Comparison of ENCODE assay signal across 15 cellular contexts in the genomic region with DNA sequence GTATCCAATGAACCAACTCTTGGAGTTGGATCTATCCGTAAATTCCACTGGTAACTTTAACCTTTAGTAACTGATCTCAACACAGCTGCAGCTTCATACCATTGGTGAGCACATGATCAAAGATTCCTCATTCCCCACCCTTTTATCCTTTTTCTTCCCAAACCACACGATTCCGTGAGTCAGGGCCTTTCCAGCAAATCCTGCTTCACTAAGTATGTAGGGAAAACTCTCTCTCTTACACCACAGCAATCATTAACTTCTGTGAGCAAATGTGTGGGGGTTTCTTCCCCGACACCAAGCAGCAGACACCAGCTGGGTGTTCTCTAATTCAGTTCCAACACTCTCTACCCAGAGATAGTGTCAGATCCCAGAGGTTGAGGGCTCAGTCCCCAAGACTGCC. TPM values are rescaled to one million over a fixed set of nuclear protein-coding genes. Genes with fewer than 3 reads are reported as not detected.
DNase-seq lines count a peak whose midpoint lies in the region; ATAC-seq, FAIRE-seq and TF ChIP-seq lines count a peak whose summit lies in the region.
"Had no signal": no experiment of that assay in that cellular context is flagged by ENCODE, and none has a peak within 500 bp of the region (broad histone marks: within the 10 kb centered on the region; RNA-seq: fewer than 3 reads in every experiment).

No MANE protein-coding gene starts in this region.

- no peak for FAIRE-seq in GM12878 (lab: Jason Lieb, UNC)
- FAIRE-seq: A549 had no signal

- no peak overlapping the region for H3K27ac ChIP-seq in GM12878 (ENCODE audit: control insufficient read depth, insufficient read depth)
- peak overlapping the region; percentile 61 to 72 for H3K27ac ChIP-seq in liver (ENCODE audit: low read depth in 1 of 2, low read length in 2 of 2)
- H3K27ac ChIP-seq in GM23338 (ENCODE audit: low read depth) = no peak overlapping the region
- H3K27ac ChIP-seq: A549 had no signal

- H3K9ac ChIP-seq in GM12878 (ENCODE audit: control insufficient read depth, insufficient read depth, low read length) (no peak overlapping the region), liver (ENCODE audit: low read depth in 1 of 2, low read length in 2 of 2) (peak overlapping the region in 1 of 2 donors; percentile 5)

- no peak for TF ChIP-seq RAD21 in GM12878 (IDR thresholded peaks at IDR 0.05; ENCODE audit: insufficient read depth, low read depth, low read length)
- TF ChIP-seq RAD21 in liver (IDR thresholded peaks at IDR 0.05) = peak; percentile 28 to 39

- H3K9me3 ChIP-seq in GM12878 (replicated peaks; ENCODE audit: control insufficient read depth, insufficient read depth, low read length) (no peaks in the 10 kb centered on the region), liver (ENCODE audit: control insufficient read depth in 4 of 4, low read length in 3 of 4) (no peaks in the 10 kb centered on the region)
- H3K9me3 ChIP-seq: A549, ovary had no signal

- peak overlapping the region; percentile 12 for H3K27ac Mint-ChIP-seq in activated naive CD4-positive, alpha-beta T cell treated with anti-CD3 and anti-CD28 coated beads, Interleukin-2, amount 10 ng/mL, durations not matched to agents 7 days and 5 days
- no peak overlapping the region for H3K27ac Mint-ChIP-seq in activated naive CD4-positive, alpha-beta T cell treated with anti-CD3 and anti-CD28 coated beads for 36 hours
- no peak overlapping the region for H3K27ac Mint-ChIP-seq in GM23338
- H3K27ac Mint-ChIP-seq: activated B cell treated with CpG ODN at 0.5 μM for 24 hours had no signal

- POLR2A ChIA-PET in GM12878 (lab: Charles Lee) = no interaction called here

- H3K79me2 ChIP-seq in GM12878 (ENCODE audit: control insufficient read depth, insufficient read depth, low read length) (no peaks in the 10 kb centered on the region), GM23338 (replicated peaks; ENCODE audit: insufficient read depth) (no peaks in the 10 kb centered on the region)

- H3K4me1 Mint-ChIP-seq in activated naive CD4-positive, alpha-beta T cell treated with anti-CD3 and anti-CD28 coated beads, Interleukin-2, amount 10 ng/mL, durations not matched to agents 7 days and 5 days = no peaks in the 10 kb centered on the region
- peaks cover 8% of the 10 kb centered on the region for H3K4me1 Mint-ChIP-seq in activated naive CD4-positive, alpha-beta T cell treated with anti-CD3 and anti-CD28 coated beads for 36 hours (ENCODE audit: low read depth)
- no peaks in the 10 kb centered on the region; the same call in 2 of the 3 replicates for H3K4me1 Mint-ChIP-seq in GM23338

- TSS peak; percentile 36 for BruUV-seq in GM12878 (replicated peaks; lab: Mats Ljungman, UMichigan)

- SMC1A ChIA-PET in GM12878 (lab: Charles Lee; ENCODE audit: uncharacterized antibody, unreplicated experiment) = interaction anchor here (0.7 to 1.0 kb wide), 2 partner anchors 9 to 652 kb away, joined by 3 to 5 read pairs; no protein-coding TSS in a partner anchor

- peaks cover 18% of the 10 kb centered on the region for H3K4me1 ChIP-seq in GM12878 (ENCODE audit: control insufficient read depth, insufficient read depth, low read length)
- H3K4me1 ChIP-seq in liver (ENCODE audit: control insufficient read depth in 4 of 4, insufficient read depth in 4 of 4, low read length in 3 of 4) = peaks cover 8 to 30% (median 18%) of the 10 kb centered on the region in 4 donors
- no peaks in the 10 kb centered on the region for H3K4me1 ChIP-seq in GM23338 (ENCODE audit: insufficient read depth)
- H3K4me1 ChIP-seq: A549 had no signal

- no peak overlapping the region for H3K4me3 Mint-ChIP-seq in activated naive CD4-positive, alpha-beta T cell treated with anti-CD3 and anti-CD28 coated beads, Interleukin-2, amount 10 ng/mL, durations not matched to agents 7 days and 5 days
- no peak overlapping the region for H3K4me3 Mint-ChIP-seq in activated naive CD4-positive, alpha-beta T cell treated with anti-CD3 and anti-CD28 coated beads for 36 hours
- H3K4me3 Mint-ChIP-seq in GM23338 = no peak overlapping the region
- H3K4me3 Mint-ChIP-seq: activated B cell treated with CpG ODN at 0.5 μM for 24 hours had no signal

- CTCF ChIA-PET in activated naive CD4-positive, alpha-beta T cell treated with anti-CD3 and anti-CD28 coated beads, Interleukin-2, amount 10 ng/mL, durations not matched to agents 7 days and 5 days (lab: Charles Lee) = no interaction called here
- CTCF ChIA-PET in activated naive CD4-positive, alpha-beta T cell treated with anti-CD3 and anti-CD28 coated beads for 36 hours (lab: Charles Lee) = interaction anchor here (0.6 to 0.8 kb wide), 2 partner anchors 57 to 135 kb away, joined by 3 read pairs; no protein-coding TSS in a partner anchor
- CTCF ChIA-PET in GM12878 (lab: Yijun Ruan, JAX) = interaction anchor here (1.5 kb wide), 1 partner anchor 11 kb away, joined by 4 read pairs; no protein-coding TSS in a partner anchor

- H3K36me3 ChIP-seq in GM12878 (ENCODE audit: control insufficient read depth in 2 of 2, insufficient read depth in 2 of 2, low read length in 1 of 2) (peaks cover 2 to 42% of the 10 kb centered on the region in 2 experiments), liver (ENCODE audit: control insufficient read depth in 4 of 4, insufficient read depth in 3 of 4, low read depth in 1 of 4, low read length in 3 of 4) (peaks cover 5 to 37% (median 19%) of the 10 kb centered on the region in 4 donors), GM23338 (ENCODE audit: insufficient read depth) (peaks cover 74% of the 10 kb centered on the region)
- H3K36me3 ChIP-seq: ovary had no signal

- TF ChIP-seq CTCF in GM12878 (IDR thresholded peaks at IDR 0.05 in 2 of 3, conservative IDR thresholded peaks at IDR 0.05 in 1 of 3; ENCODE audit: control insufficient read depth in 2 of 3, extremely low read depth in 1 of 3, insufficient read depth in 1 of 3, low read depth in 3 of 3, low read length in 3 of 3) = no peak
- TF ChIP-seq CTCF in liver (IDR thresholded peaks at IDR 0.05; ENCODE audit: low read depth, low read length, missing input control) = no peak
- TF ChIP-seq CTCF in GM23338 (conservative IDR thresholded peaks at IDR 0.05; ENCODE audit: low read depth in 2 of 2) = no peak

- H2AFZ ChIP-seq in GM12878 (ENCODE audit: control insufficient read depth, low read depth, low read length) (no peak overlapping the region), GM23338 (no peak overlapping the region)

- intact Hi-C loops in activated naive CD4-positive, alpha-beta T cell treated with anti-CD3 and anti-CD28 coated beads for 36 hours (cut with micrococcal nuclease) = no loop called here
- intact Hi-C loops in GM12878 (cut with micrococcal nuclease; ENCODE audit: unreplicated experiment) = loop anchor here (5.0 kb wide), 1 partner anchor 136 kb away; no protein-coding TSS in a partner anchor

- no peaks in the 10 kb centered on the region for H3K9me3 Mint-ChIP-seq in activated naive CD4-positive, alpha-beta T cell treated with anti-CD3 and anti-CD28 coated beads, Interleukin-2, amount 10 ng/mL, durations not matched to agents 7 days and 5 days
- no peaks in the 10 kb centered on the region for H3K9me3 Mint-ChIP-seq in activated naive CD4-positive, alpha-beta T cell treated with anti-CD3 and anti-CD28 coated beads for 36 hours
- H3K9me3 Mint-ChIP-seq in GM23338 = no peaks in the 10 kb centered on the region
- H3K9me3 Mint-ChIP-seq: activated B cell treated with CpG ODN at 0.5 μM for 24 hours had no signal

- no peak for DNase-seq in activated naive CD4-positive, alpha-beta T cell treated with anti-CD3 and anti-CD28 coated beads, Interleukin-2, amount 10 ng/mL, durations not matched to agents 7 days and 5 days
- DNase-seq in activated naive CD4-positive, alpha-beta T cell treated with anti-CD3 and anti-CD28 coated beads for 36 hours = no peak
- no peak for DNase-seq in GM12878 (ENCODE audit: low read depth, low spot score)
- no peak for DNase-seq in NCI-H2196 (lab: John Stamatoyannopoulos, UW; ENCODE audit: unreplicated experiment)
- DNase-seq in NCI-H146 (lab: John Stamatoyannopoulos, UW) = no peak
- DNase-seq in GM23338 (ENCODE audit: low spot score) = no peak
- DNase-seq: activated B cell treated with CpG ODN at 0.5 μM for 24 hours, caudate nucleus, DMS53, left colon, NCI-H1417 treated with DMSO at 0.1 percent for 48 hours had no signal

- in situ Hi-C loops in GM12878 (cut with MboI) = no loop called here

- H3F3A ChIP-seq in GM23338 (replicated peaks; ENCODE audit: low read depth) = no peaks in the 10 kb centered on the region

- no peak overlapping the region for H3K4me2 ChIP-seq in GM12878 (ENCODE audit: control insufficient read depth, insufficient read depth)
- no peak overlapping the region for H3K4me2 ChIP-seq in GM23338
- H3K4me2 ChIP-seq: A549 had no signal

- H4K20me1 ChIP-seq in GM12878 (ENCODE audit: control insufficient read depth, insufficient read depth) (no peaks in the 10 kb centered on the region), GM23338 (replicated peaks; ENCODE audit: insufficient read depth) (peaks cover 11% of the 10 kb centered on the region)

- no peak for TF ChIP-seq POLR2A in GM12878 (IDR thresholded peaks at IDR 0.05; ENCODE audit: low read depth, low read length)

- RAD21 ChIA-PET in GM12878 (lab: Charles Lee; ENCODE audit: unreplicated experiment) = no interaction called here

- no peaks in the 10 kb centered on the region for H3K9me2 ChIP-seq in GM23338 (ENCODE audit: insufficient read depth)

- H3K27me3 ChIP-seq in GM12878 (replicated peaks in 1 of 2; ENCODE audit: control insufficient read depth in 2 of 2, insufficient read depth in 2 of 2, low read length in 1 of 2) (no peaks in the 10 kb centered on the region), liver (ENCODE audit: control insufficient read depth in 4 of 4, insufficient read depth in 4 of 4, low read length in 3 of 4) (no peaks in the 10 kb centered on the region), GM23338 (ENCODE audit: insufficient read depth) (no peaks in the 10 kb centered on the region)
- H3K27me3 ChIP-seq: ovary had no signal

- H3K27me3 Mint-ChIP-seq in activated naive CD4-positive, alpha-beta T cell treated with anti-CD3 and anti-CD28 coated beads, Interleukin-2, amount 10 ng/mL, durations not matched to agents 7 days and 5 days = no peaks in the 10 kb centered on the region
- H3K27me3 Mint-ChIP-seq in activated naive CD4-positive, alpha-beta T cell treated with anti-CD3 and anti-CD28 coated beads for 36 hours (ENCODE audit: low read depth) = no peaks in the 10 kb centered on the region
- peaks cover 4% of the 10 kb centered on the region for H3K27me3 Mint-ChIP-seq in GM23338 (ENCODE audit: insufficient read depth, low read depth, poor library complexity)
- H3K27me3 Mint-ChIP-seq: activated B cell treated with CpG ODN at 0.5 μM for 24 hours had no signal

- peaks cover 56% of the 10 kb centered on the region for H3K36me3 Mint-ChIP-seq in activated naive CD4-positive, alpha-beta T cell treated with anti-CD3 and anti-CD28 coated beads, Interleukin-2, amount 10 ng/mL, durations not matched to agents 7 days and 5 days
- H3K36me3 Mint-ChIP-seq in activated naive CD4-positive, alpha-beta T cell treated with anti-CD3 and anti-CD28 coated beads for 36 hours (ENCODE audit: low read depth) = peaks cover 41% of the 10 kb centered on the region
- peaks cover 81% of the 10 kb centered on the region for H3K36me3 Mint-ChIP-seq in GM23338 (ENCODE audit: low read depth)

- H3K4me3 ChIP-seq in GM12878 = no peak overlapping the region
- no peak overlapping the region for H3K4me3 ChIP-seq in liver (ENCODE audit: low read depth in 1 of 3, low read length in 3 of 3)
- no peak overlapping the region for H3K4me3 ChIP-seq in GM23338
- H3K4me3 ChIP-seq: A549, ovary had no signal

- no peak for TF ChIP-seq EP300 in GM12878 (IDR thresholded peaks at IDR 0.05; ENCODE audit: borderline replicate concordance in 1 of 2, control insufficient read depth in 1 of 2, low read depth in 2 of 2, low read length in 2 of 2)

- 98% methylated on average over 4 of the region's 4 CpGs for WGBS in GM12878 (ENCODE audit: insufficient coverage, insufficient replicate concordance, low lambda C conversion rate, missing lambda C conversion rate)
- 38% methylated on average over 4 of the region's 4 CpGs for WGBS in liver

- ATAC-seq in GM12878 (no peak), HG03097 (IDR thresholded peaks at IDR 0.05; ENCODE audit: low FRiP score, unreplicated experiment) (no peak), GM23338 (no peak)
- ATAC-seq: left colon had no signal

RNA-seq across cellular contexts. Expression of a gene that starts 23.5 kb away (rescaled TPM):
- 10 to 100 TPM; 90.1 to 92.0 TPM for total RNA-seq in activated naive CD4-positive, alpha-beta T cell treated with anti-CD3 and anti-CD28 coated beads for 36 hours
- total RNA-seq in GM12878 (2013; cell fraction: nucleolus; rRNA removed) = 502 and 522 TPM in 2 replicates
- total RNA-seq in GM12878 (2014; rRNA removed) (117 and 145 TPM in 2 replicates), GM12878 (2014; rRNA removed; fragmentation: Illumina TruSeq; extraction: Trizol) (58.9 and 59.8 TPM in 2 replicates), GM12878 (2021) (88.8 and 92.8 TPM in 2 replicates), liver (10 to 100 TPM; 51.7 to 78.1 TPM)
- polyA plus RNA-seq in GM12878 (2011; ENCODE audit: low read depth) = 85.1 TPM
- polyA plus RNA-seq in GM12878 (2011; rRNA removed) (134 and 180 TPM in 2 replicates), GM12878 (2014; fragmentation: Illumina TruSeq; extraction: Trizol) (56.9 and 73.2 TPM in 2 replicates), GM12878 (2014; fragmentation: Nextera tagmentation; extraction: Ambion mirVana) (10 to 100 TPM; 90.6 to 90.7 TPM), GM12878 (2014; rRNA removed) (58.4 and 65.5 TPM in 2 replicates), GM12878 (2016; fragmentation: Nextera tagmentation; extraction: Ambion mirVana) (10 to 100 TPM; 76.9 to 86.4 TPM), liver (10 to 100 TPM; 27.3 to 50.0 TPM), GM23338 (2016; fragmentation: Nextera tagmentation; extraction: Ambion mirVana) (135 and 136 TPM in 2 replicates)
- polyA plus RNA-seq in GM12878 (2011; cell fraction: cytosol; rRNA removed) = 57.9 and 70.0 TPM in 2 replicates
- 110 and 124 TPM in 2 replicates for polyA plus RNA-seq in GM12878 (2011; cell fraction: nucleus; rRNA removed)
- polyA plus RNA-seq in GM12878 (2012) = 98.3 and 108 TPM in 2 replicates
- 139 and 161 TPM in 2 replicates for polyA minus RNA-seq in GM12878 (2011; rRNA and poly(A)+ RNA removed)
- polyA minus RNA-seq in GM12878 (2011; cell fraction: cytosol; rRNA and poly(A)+ RNA removed) = 40.2 and 47.3 TPM in 2 replicates
- 111 and 131 TPM in 2 replicates for polyA minus RNA-seq in GM12878 (2011; cell fraction: nucleus; rRNA and poly(A)+ RNA removed)
- 119 and 124 TPM in 2 replicates for total RNA-seq in GM23338 (2014; rRNA removed; shearing (Covaris generic))

RNA-seq across cellular contexts. Expression of a gene that starts 24.1 kb away (rescaled TPM):
- total RNA-seq in activated naive CD4-positive, alpha-beta T cell treated with anti-CD3 and anti-CD28 coated beads for 36 hours = 10 to 100 TPM; 15.4 to 15.7 TPM
- total RNA-seq in GM12878 (2013; cell fraction: nucleolus; rRNA removed) = 49.7 and 61.2 TPM in 2 replicates
- total RNA-seq in GM12878 (2014; rRNA removed) (53.3 and 58.1 TPM in 2 replicates), GM12878 (2014; rRNA removed; fragmentation: Illumina TruSeq; extraction: Trizol) (54.8 and 54.9 TPM in 2 replicates), GM12878 (2021) (31.5 and 31.8 TPM in 2 replicates), liver (10 to 100 TPM; 10.3 to 16.6 TPM)
- polyA plus RNA-seq in GM12878 (2011; ENCODE audit: low read depth) = 22.7 TPM
- polyA plus RNA-seq in GM12878 (2011; rRNA removed) (65.1 and 65.9 TPM in 2 replicates), GM12878 (2014; fragmentation: Illumina TruSeq; extraction: Trizol) (51.5 and 60.6 TPM in 2 replicates), GM12878 (2014; fragmentation: Nextera tagmentation; extraction: Ambion mirVana) (10 to 100 TPM; 12.4 to 19.5 TPM), GM12878 (2014; rRNA removed) (27.7 and 34.1 TPM in 2 replicates), GM12878 (2016; fragmentation: Nextera tagmentation; extraction: Ambion mirVana) (10 to 100 TPM; 38.7 to 43.9 TPM), liver (1 to 10 TPM; 4.6 to 6.3 TPM), GM23338 (2016; fragmentation: Nextera tagmentation; extraction: Ambion mirVana) (18.6 and 20.8 TPM in 2 replicates)
- 37.4 and 45.2 TPM in 2 replicates for polyA plus RNA-seq in GM12878 (2011; cell fraction: cytosol; rRNA removed)
- polyA plus RNA-seq in GM12878 (2011; cell fraction: nucleus; rRNA removed) = 27.5 and 31.7 TPM in 2 replicates
- polyA plus RNA-seq in GM12878 (2012) = 20.1 and 22.9 TPM in 2 replicates
- polyA minus RNA-seq in GM12878 (2011; rRNA and poly(A)+ RNA removed) = 66.1 and 89.0 TPM in 2 replicates
- polyA minus RNA-seq in GM12878 (2011; cell fraction: cytosol; rRNA and poly(A)+ RNA removed) = 13.1 and 16.2 TPM in 2 replicates
- polyA minus RNA-seq in GM12878 (2011; cell fraction: nucleus; rRNA and poly(A)+ RNA removed) = 10.6 and 15.5 TPM in 2 replicates
- 46.8 and 47.3 TPM in 2 replicates for total RNA-seq in GM23338 (2014; rRNA removed; shearing (Covaris generic))

RNA-seq across cellular contexts. Expression of a gene that starts 34.1 kb away (rescaled TPM):
- total RNA-seq in activated naive CD4-positive, alpha-beta T cell treated with anti-CD3 and anti-CD28 coated beads for 36 hours = not detected
- 0.19 TPM in 1 of 2 replicates, not detected in the other for total RNA-seq in GM12878 (2013; cell fraction: nucleolus; rRNA removed)
- total RNA-seq in GM12878 (2014; rRNA removed) = 0.34 and 0.49 TPM in 2 replicates
- total RNA-seq in GM12878 (2014; rRNA removed; fragmentation: Illumina TruSeq; extraction: Trizol) = 0.31 and 0.41 TPM in 2 replicates
- total RNA-seq in GM12878 (2021) = 0.35 and 0.38 TPM in 2 replicates
- 0.04 TPM for polyA plus RNA-seq in GM12878 (2011; ENCODE audit: low read depth)
- polyA plus RNA-seq in GM12878 (2011; rRNA removed) = 0.56 and 1.1 TPM in 2 replicates
- polyA plus RNA-seq in GM12878 (2011; cell fraction: cytosol; rRNA removed) = 0.28 and 0.30 TPM in 2 replicates
- polyA plus RNA-seq in GM12878 (2011; cell fraction: nucleus; rRNA removed) = 0.25 and 0.29 TPM in 2 replicates
- 0.04 and 0.13 TPM in 2 replicates for polyA plus RNA-seq in GM12878 (2012)
- polyA plus RNA-seq in GM12878 (2014; fragmentation: Illumina TruSeq; extraction: Trizol) = 0.21 and 0.24 TPM in 2 replicates
- polyA plus RNA-seq in GM12878 (2014; fragmentation: Nextera tagmentation; extraction: Ambion mirVana) = under 1 TPM; 0.16 to 0.26 TPM
- 0.46 and 0.58 TPM in 2 replicates for polyA plus RNA-seq in GM12878 (2014; rRNA removed)
- polyA plus RNA-seq in GM12878 (2016; fragmentation: Nextera tagmentation; extraction: Ambion mirVana) = under 1 TPM; 0.25 to 0.47 TPM
- 0.15 and 0.52 TPM in 2 replicates for polyA minus RNA-seq in GM12878 (2011; rRNA and poly(A)+ RNA removed)
- 0.40 and 0.73 TPM in 2 replicates for polyA minus RNA-seq in GM12878 (2011; cell fraction: cytosol; rRNA and poly(A)+ RNA removed)
- polyA minus RNA-seq in GM12878 (2011; cell fraction: nucleus; rRNA and poly(A)+ RNA removed) = 0.24 and 0.38 TPM in 2 replicates
- 10 to 100 TPM in 1 of 2 donors, 1 to 10 TPM in 1; 1.9 to 27.0 TPM for total RNA-seq in liver
- 10 to 100 TPM; 13.0 to 20.9 TPM for polyA plus RNA-seq in liver
- total RNA-seq in GM23338 (2014; rRNA removed; shearing (Covaris generic)) = 6.5 and 7.2 TPM in 2 replicates
- 3.7 and 3.9 TPM in 2 replicates for polyA plus RNA-seq in GM23338 (2016; fragmentation: Nextera tagmentation; extraction: Ambion mirVana)

Comparison
In these comparisons a context has a peak if more than half of its experiments do, and no peak if none do; other contexts are left out.
1. H3K27ac ChIP-seq: peak in liver (2 of 2); none in GM12878 (single experiment) and GM23338 (single experiment).